In the genomic region with DNA sequence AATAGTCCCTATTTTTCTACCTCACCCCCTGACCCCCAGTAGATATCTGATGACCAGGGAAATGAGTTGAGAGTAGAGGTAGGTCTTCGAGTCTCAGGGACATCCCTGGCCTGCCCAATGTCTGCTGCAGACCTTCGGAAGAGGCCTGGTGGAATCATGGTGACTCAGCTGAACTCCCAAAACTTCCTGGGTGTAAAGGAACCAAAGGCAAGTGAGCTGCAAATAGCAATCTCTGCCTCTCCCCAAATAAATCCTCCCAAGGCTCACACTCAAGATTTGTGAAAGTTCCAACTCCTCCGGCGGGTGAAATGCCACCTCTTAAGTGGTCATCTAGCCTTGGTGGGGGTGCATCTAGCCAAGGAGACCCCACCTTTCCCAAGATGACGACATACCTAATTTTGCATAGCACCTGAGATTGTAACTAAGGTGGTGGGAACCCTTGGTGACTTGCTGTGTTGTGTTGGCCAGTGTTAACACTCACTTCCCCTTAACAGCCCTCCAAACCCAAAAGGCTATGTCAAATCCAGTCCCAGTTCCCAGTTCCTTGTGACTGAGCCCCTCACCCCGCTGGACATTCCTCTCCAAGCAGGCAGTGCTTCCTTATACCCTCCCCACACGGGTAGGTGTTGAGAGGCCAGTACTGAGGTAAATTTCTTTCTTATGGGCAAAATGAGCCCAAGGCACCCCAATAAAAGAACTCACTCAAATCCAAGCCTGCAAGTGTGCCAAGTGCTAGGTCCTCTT, we compare ENCODE assay signal across 8 cellular contexts. TPM values are rescaled to one million over a fixed set of nuclear protein-coding genes. Genes with fewer than 3 reads are reported as not detected.
A peak's percentile ranks its signal among the peaks of the same experiment; 100 is the strongest.
DNase-seq lines count a peak whose midpoint lies in the region; ATAC-seq and TF ChIP-seq lines count a peak whose summit lies in the region.

No MANE protein-coding gene starts in this region.

- DNase-seq in activated B cell treated with CpG ODN at 0.5 μM for 24 hours (no peak), fibroblast of villous mesenchyme (ENCODE audit: low read depth) (peak; percentile 90), progenitor cell of endocrine pancreas (ENCODE audit: low spot score, unreplicated experiment) (no peak), NCI-H1092 (lab: John Stamatoyannopoulos, UW) (no peak), occipital lobe (lab: John Stamatoyannopoulos, UW) (no peak)

- H3K27me3 Mint-ChIP-seq in activated B cell treated with CpG ODN at 0.5 μM for 24 hours (no peaks in the 10 kb centered on the region), progenitor cell of endocrine pancreas (no peaks in the 10 kb centered on the region)

- H3K4me3 Mint-ChIP-seq in activated B cell treated with CpG ODN at 0.5 μM for 24 hours: peak overlapping the region; percentile 66
- peak overlapping the region; percentile 30 for H3K4me3 Mint-ChIP-seq in progenitor cell of endocrine pancreas (ENCODE audit: low read depth)

- POLR2A ChIA-PET in activated B cell treated with CpG ODN at 0.5 μM for 24 hours (lab: Charles Lee): interaction anchor here (0.6 to 19.6 kb wide), 45 partner anchors 9 to 576 kb away, joined by 3 to 2953 read pairs (median 8); no protein-coding TSS in a partner anchor

- no peak overlapping the region for H3K4me3 ChIP-seq in fibroblast of villous mesenchyme (ENCODE audit: low read depth, low read length)

- TF ChIP-seq POLR2A in GM18505 (IDR thresholded peaks at IDR 0.05; ENCODE audit: borderline replicate concordance, extremely low read depth, insufficient read depth, insufficient read length): peak; percentile 20

- no peak for TF ChIP-seq CTCF in activated B cell treated with CpG ODN at 0.5 μM for 24 hours (IDR thresholded peaks at IDR 0.05)
- TF ChIP-seq CTCF in fibroblast of villous mesenchyme (IDR thresholded peaks at IDR 0.05; ENCODE audit: insufficient read depth, low read depth, low read length): no peak
- no peak for TF ChIP-seq CTCF in progenitor cell of endocrine pancreas (IDR thresholded peaks at IDR 0.05; ENCODE audit: unreplicated experiment)

- H3K4me1 Mint-ChIP-seq in activated B cell treated with CpG ODN at 0.5 μM for 24 hours (peaks cover 69% of the 10 kb centered on the region), progenitor cell of endocrine pancreas (ENCODE audit: low read depth) (peaks cover 40% of the 10 kb centered on the region)

- H3K36me3 Mint-ChIP-seq in activated B cell treated with CpG ODN at 0.5 μM for 24 hours (ENCODE audit: low read depth): peaks cover 54% of the 10 kb centered on the region
- H3K36me3 Mint-ChIP-seq in progenitor cell of endocrine pancreas (ENCODE audit: insufficient read depth): peaks cover 43% of the 10 kb centered on the region

- intact Hi-C loops in activated B cell treated with CpG ODN at 0.5 μM for 24 hours (cut with micrococcal nuclease): no loop called here

- CTCF ChIA-PET in activated B cell treated with CpG ODN at 0.5 μM for 24 hours (lab: Charles Lee): interaction anchor here (0.6 to 9.4 kb wide), 10 partner anchors 28 to 538 kb away, joined by 3 to 121 read pairs (median 8); no protein-coding TSS in a partner anchor

- H3K9me3 Mint-ChIP-seq in activated B cell treated with CpG ODN at 0.5 μM for 24 hours (no peaks in the 10 kb centered on the region), progenitor cell of endocrine pancreas (ENCODE audit: low read depth) (no peaks in the 10 kb centered on the region)

- ATAC-seq in GM18505 (IDR thresholded peaks at IDR 0.05; ENCODE audit: unreplicated experiment): no peak
- peak; percentile 5 for ATAC-seq in activated B cell treated with CpG ODN at 0.5 μM for 24 hours (ENCODE audit: low read depth)
- ATAC-seq in HG03432 (IDR thresholded peaks at IDR 0.05; ENCODE audit: unreplicated experiment): no peak
- ATAC-seq in GM18519 (IDR thresholded peaks at IDR 0.05; ENCODE audit: low FRiP score, unreplicated experiment): no peak

- H3K27ac Mint-ChIP-seq in activated B cell treated with CpG ODN at 0.5 μM for 24 hours: peak overlapping the region; percentile 90
- peak overlapping the region; percentile 95 for H3K27ac Mint-ChIP-seq in progenitor cell of endocrine pancreas

RNA-seq across cellular contexts. Expression of a gene that starts 6.2 kb away (rescaled TPM):
- total RNA-seq in activated B cell treated with CpG ODN at 0.5 μM for 24 hours: 814 and 884 TPM in 2 replicates
- total RNA-seq in fibroblast of villous mesenchyme: 24.2 and 44.5 TPM in 2 replicates
- 325 and 368 TPM in 2 replicates for total RNA-seq in progenitor cell of endocrine pancreas
- total RNA-seq in occipital lobe: 7.3 TPM
